In genomic region chr7:137934176-137934826, GRCh38 we compare ENCODE assay signal across 10 cellular contexts.
DNase-seq lines count a peak whose midpoint lies in the region; ATAC-seq lines count a peak whose summit lies in the region.
"Had no signal": no experiment of that assay in that cellular context is flagged by ENCODE, and none has a peak within 500 bp of the region (broad histone marks: within the 10 kb centered on the region; RNA-seq: fewer than 3 reads in every experiment).

No MANE protein-coding gene starts in this region.

- H3K4ac ChIP-seq in neuronal stem cell (ENCODE audit: low read length) = no peak overlapping the region

- CTCF ChIA-PET in activated CD4-positive, alpha-beta T cell treated with anti-CD3 and anti-CD28 coated beads, Interleukin-2, amount 10 ng/mL, durations not matched to agents 7 days and 5 days (lab: Charles Lee) = no interaction called here
- CTCF ChIA-PET in activated CD4-positive, alpha-beta memory T cell treated with anti-CD3 and anti-CD28 coated beads, Interleukin-2, amount 10 ng/mL, durations not matched to agents 7 days and 5 days (lab: Charles Lee) = interaction anchor here (0.7 to 5.3 kb wide), 4 partner anchors 18 to 69 kb away, joined by 3 to 38 read pairs (median 6); partner anchors contain the start of gene CREB3L2

- H3K14ac ChIP-seq in neuronal stem cell (ENCODE audit: low read length) = no peak overlapping the region

- peaks cover 22% of the 10 kb centered on the region for H3K36me3 Mint-ChIP-seq in activated CD4-positive, alpha-beta T cell treated with anti-CD3 and anti-CD28 coated beads, Interleukin-2, amount 10 ng/mL, durations not matched to agents 7 days and 5 days (ENCODE audit: low read depth)
- H3K36me3 Mint-ChIP-seq in activated CD4-positive, alpha-beta memory T cell treated with anti-CD3 and anti-CD28 coated beads, Interleukin-2, amount 10 ng/mL, durations not matched to agents 7 days and 5 days (ENCODE audit: low read depth) = peaks cover 16% of the 10 kb centered on the region

- H3K27me3 ChIP-seq in layer of hippocampus (ENCODE audit: control insufficient read depth, insufficient read depth, low read length) (no peaks in the 10 kb centered on the region), neuronal stem cell (ENCODE audit: control insufficient read depth in 3 of 3, insufficient read depth in 3 of 3, low read depth in 1 of 3, low read length in 3 of 3) (no peaks in the 10 kb centered on the region)

- H3K4me3 ChIP-seq in neuronal stem cell (ENCODE audit: low read length in 2 of 2) = no peak overlapping the region

- no peak for ATAC-seq in GM19351 (IDR thresholded peaks at IDR 0.05; ENCODE audit: unreplicated experiment)

- H2BK120ac ChIP-seq in neuronal stem cell (ENCODE audit: low read depth, low read length) = no peak overlapping the region

- peak overlapping the region; percentile 78 for H3K27ac ChIP-seq in layer of hippocampus (ENCODE audit: low read depth, low read length)
- H3K27ac ChIP-seq in substantia nigra (ENCODE audit: low read depth, low read length, poor library complexity, severe bottlenecking) = peak overlapping the region; percentile 11
- no peak overlapping the region for H3K27ac ChIP-seq in neuronal stem cell (replicated peaks; ENCODE audit: low read length)

- no peaks in the 10 kb centered on the region for H3K27me3 Mint-ChIP-seq in activated CD4-positive, alpha-beta T cell treated with anti-CD3 and anti-CD28 coated beads, Interleukin-2, amount 10 ng/mL, durations not matched to agents 7 days and 5 days
- H3K27me3 Mint-ChIP-seq in activated CD4-positive, alpha-beta memory T cell treated with anti-CD3 and anti-CD28 coated beads, Interleukin-2, amount 10 ng/mL, durations not matched to agents 7 days and 5 days = no peaks in the 10 kb centered on the region

- H2BK5ac ChIP-seq in neuronal stem cell (ENCODE audit: low read length) = no peak overlapping the region

- POLR2A ChIA-PET in activated CD4-positive, alpha-beta T cell treated with anti-CD3 and anti-CD28 coated beads, Interleukin-2, amount 10 ng/mL, durations not matched to agents 7 days and 5 days (lab: Charles Lee) = interaction anchor here (0.7 kb wide), 1 partner anchor 19 kb away, joined by 3 read pairs; no protein-coding TSS in a partner anchor
- POLR2A ChIA-PET in activated CD4-positive, alpha-beta memory T cell treated with anti-CD3 and anti-CD28 coated beads, Interleukin-2, amount 10 ng/mL, durations not matched to agents 7 days and 5 days (lab: Charles Lee) = interaction anchor here (1.5 to 5.5 kb wide), 2 partner anchors 16 to 67 kb away, joined by 5 to 54 read pairs; partner anchors contain the start of gene CREB3L2

- H2AK5ac ChIP-seq in neuronal stem cell (ENCODE audit: low read depth, low read length) = no peak overlapping the region

- no CpG with 5 or more reads among the region's 4 CpGs for WGBS in neuronal stem cell (ENCODE audit: extremely low coverage in 2 of 2, insufficient read length in 2 of 2, insufficient replicate concordance in 1 of 2), 2 donors

- no peak overlapping the region for H2AFZ ChIP-seq in neuronal stem cell (ENCODE audit: low read length)

- peaks cover 31% of the 10 kb centered on the region for H3K4me1 Mint-ChIP-seq in activated CD4-positive, alpha-beta T cell treated with anti-CD3 and anti-CD28 coated beads, Interleukin-2, amount 10 ng/mL, durations not matched to agents 7 days and 5 days
- H3K4me1 Mint-ChIP-seq in activated CD4-positive, alpha-beta memory T cell treated with anti-CD3 and anti-CD28 coated beads, Interleukin-2, amount 10 ng/mL, durations not matched to agents 7 days and 5 days = peaks cover 40% of the 10 kb centered on the region

- H3K9me3 ChIP-seq in neuronal stem cell (replicated peaks in 1 of 2; ENCODE audit: control insufficient read depth in 2 of 2, insufficient read depth in 1 of 2, low read depth in 1 of 2, low read length in 2 of 2) = no peaks in the 10 kb centered on the region

- no peak overlapping the region for H4K91ac ChIP-seq in neuronal stem cell (ENCODE audit: low read depth, low read length, poor library complexity)

- no peak overlapping the region for H4K8ac ChIP-seq in neuronal stem cell (ENCODE audit: low read depth, low read length)

- H3K36me3 ChIP-seq in neuronal stem cell (replicated peaks in 1 of 2; ENCODE audit: control insufficient read depth in 2 of 2, insufficient read depth in 2 of 2, low read length in 2 of 2) = no peaks in the 10 kb centered on the region

- no peak overlapping the region for H3K4me2 ChIP-seq in neuronal stem cell (ENCODE audit: insufficient read depth, low read length, poor library complexity, severe bottlenecking)

- peaks cover 12 to 22% of the 10 kb centered on the region in 2 donors for H3K4me1 ChIP-seq in neuronal stem cell (ENCODE audit: control insufficient read depth in 2 of 2, insufficient read depth in 1 of 2, low read depth in 1 of 2, low read length in 2 of 2)

- no peak overlapping the region for H2BK15ac ChIP-seq in neuronal stem cell (ENCODE audit: low read length)

- H3K18ac ChIP-seq in neuronal stem cell (ENCODE audit: low read length) = no peak overlapping the region

- H3K79me1 ChIP-seq in neuronal stem cell (ENCODE audit: low read depth, low read length) = no peaks in the 10 kb centered on the region

- H3K9me3 Mint-ChIP-seq in activated CD4-positive, alpha-beta T cell treated with anti-CD3 and anti-CD28 coated beads, Interleukin-2, amount 10 ng/mL, durations not matched to agents 7 days and 5 days = peaks cover 6% of the 10 kb centered on the region
- no peaks in the 10 kb centered on the region for H3K9me3 Mint-ChIP-seq in activated CD4-positive, alpha-beta memory T cell treated with anti-CD3 and anti-CD28 coated beads, Interleukin-2, amount 10 ng/mL, durations not matched to agents 7 days and 5 days

- no peak for DNase-seq in activated CD4-positive, alpha-beta T cell treated with anti-CD3 and anti-CD28 coated beads, Interleukin-2, amount 10 ng/mL, durations not matched to agents 7 days and 5 days
- DNase-seq in activated CD4-positive, alpha-beta T cell treated with anti-CD3 and anti-CD28 coated beads for 4 hours = no peak
- no peak for DNase-seq in activated CD4-positive, alpha-beta memory T cell treated with anti-CD3 and anti-CD28 coated beads, Interleukin-2, amount 10 ng/mL, durations not matched to agents 7 days and 5 days
- DNase-seq in substantia nigra (lab: John Stamatoyannopoulos, UW) = no peak
- no peak for DNase-seq in foreskin melanocyte
- DNase-seq in neuronal stem cell (ENCODE audit: low spot score) = no peak
- DNase-seq: hippocampal formation, occipital lobe had no signal

- no peak overlapping the region for H3K23ac ChIP-seq in neuronal stem cell (ENCODE audit: low read depth, low read length, poor library complexity)

- H2BK12ac ChIP-seq in neuronal stem cell (ENCODE audit: low read length) = no peak overlapping the region

- H3K27ac Mint-ChIP-seq in activated CD4-positive, alpha-beta T cell treated with anti-CD3 and anti-CD28 coated beads, Interleukin-2, amount 10 ng/mL, durations not matched to agents 7 days and 5 days = peak overlapping the region; percentile 98
- peak overlapping the region; percentile 92 for H3K27ac Mint-ChIP-seq in activated CD4-positive, alpha-beta memory T cell treated with anti-CD3 and anti-CD28 coated beads, Interleukin-2, amount 10 ng/mL, durations not matched to agents 7 days and 5 days

- H3K9ac ChIP-seq in neuronal stem cell (ENCODE audit: low read depth, low read length, poor library complexity) = no peak overlapping the region

- H3K4me3 Mint-ChIP-seq in activated CD4-positive, alpha-beta T cell treated with anti-CD3 and anti-CD28 coated beads, Interleukin-2, amount 10 ng/mL, durations not matched to agents 7 days and 5 days = peak overlapping the region; percentile 77
- peak overlapping the region; percentile 81 for H3K4me3 Mint-ChIP-seq in activated CD4-positive, alpha-beta memory T cell treated with anti-CD3 and anti-CD28 coated beads, Interleukin-2, amount 10 ng/mL, durations not matched to agents 7 days and 5 days
